13 cellular contexts compared by ENCODE assay signal in the genomic region with DNA sequence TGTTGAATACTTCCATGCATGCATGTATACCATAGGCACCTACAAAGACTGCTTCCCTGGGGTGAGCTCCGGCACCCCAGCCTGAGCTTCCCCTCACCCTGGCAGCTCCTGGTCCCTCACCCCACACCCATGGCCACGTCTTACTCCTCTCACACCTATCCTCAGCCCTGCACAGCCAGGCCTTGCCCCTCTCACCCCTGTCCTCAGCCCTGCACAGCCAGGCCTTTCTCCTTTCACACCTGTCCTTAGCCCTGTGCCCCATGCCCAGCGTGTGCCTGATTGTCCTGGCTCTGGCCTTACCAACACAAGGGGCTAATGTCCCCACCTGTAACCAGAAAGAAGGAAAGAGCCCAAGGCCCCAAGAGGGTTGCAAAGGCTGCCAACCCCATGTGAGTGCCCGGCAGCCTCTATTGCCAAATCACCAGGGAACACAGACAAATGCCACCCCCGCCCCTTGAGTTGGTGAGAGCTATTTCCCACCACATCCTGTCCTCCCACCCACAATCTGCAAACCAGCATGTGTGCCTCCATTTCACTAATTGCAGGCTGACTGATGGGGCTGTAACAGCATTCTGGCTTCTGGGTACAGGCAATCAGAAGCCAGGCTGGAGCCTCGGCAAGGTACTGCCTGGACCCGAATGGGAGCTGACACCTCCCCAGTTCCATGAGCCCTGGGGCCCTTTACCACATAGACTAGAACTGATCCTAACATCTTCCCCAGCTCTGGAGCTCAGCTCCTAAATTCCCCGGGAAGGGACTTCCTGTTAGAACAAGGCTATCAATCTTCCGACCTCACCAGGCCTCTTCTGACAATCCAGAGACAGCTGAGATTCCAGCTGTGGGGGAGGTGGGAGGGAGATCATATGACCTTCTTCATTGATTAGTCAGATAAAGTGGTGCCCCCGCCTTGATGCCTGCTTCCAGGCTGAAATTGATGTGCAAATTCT.
DNase-seq lines count a peak whose midpoint lies in the region; ATAC-seq and TF ChIP-seq lines count a peak whose summit lies in the region.
"Had no signal": no experiment of that assay in that cellular context is flagged by ENCODE, and none has a peak within 500 bp of the region (broad histone marks: within the 10 kb centered on the region; RNA-seq: fewer than 3 reads in every experiment).

No MANE protein-coding gene starts in this region.

- H3F3A ChIP-seq in neural progenitor cell (ENCODE audit: low read depth) = peaks cover 17% of the 10 kb centered on the region

- H3K27me3 Mint-ChIP-seq in activated naive CD8-positive, alpha-beta T cell treated with anti-CD3 and anti-CD28 coated beads, Interleukin-2, amount 50 U/mL, for 24 hours = peaks cover 2% of the 10 kb centered on the region
- H3K27me3 Mint-ChIP-seq in neural progenitor cell (ENCODE audit: insufficient read depth, low read depth) = peaks cover 10% of the 10 kb centered on the region
- H3K27me3 Mint-ChIP-seq: stimulated activated naive CD8-positive, alpha-beta T cell treated with anti-CD3 and anti-CD28 coated beads, Interleukin-15, Interleukin-2, amounts not matched to agents 100 ng/mL and 50 ng/mL, for 24 hours had no signal

- H3K9me3 ChIP-seq in BLaER1 treated with 17β-estradiol and CSF1 and Interleukin-3, amounts not matched to agents 10 nM and 100 nM (replicated peaks in 1 of 11) = peaks cover 0 to 6% (median 0%) of the 10 kb centered on the region in 11 experiments; a peak in 1 of 22 replicates
- no peaks in the 10 kb centered on the region for H3K9me3 ChIP-seq in neural progenitor cell (ENCODE audit: low read depth)
- no peaks in the 10 kb centered on the region for H3K9me3 ChIP-seq in vagina

- H3K79me2 ChIP-seq in neural progenitor cell (ENCODE audit: low read depth) = no peaks in the 10 kb centered on the region

- H4K20me1 ChIP-seq in BLaER1 treated with 17β-estradiol and CSF1 and Interleukin-3, amounts not matched to agents 10 nM and 100 nM = no peaks in the 10 kb centered on the region
- H4K20me1 ChIP-seq in neural progenitor cell (ENCODE audit: low read depth) = no peaks in the 10 kb centered on the region

- no peak for TF ChIP-seq POLR2A in vagina (IDR thresholded peaks at IDR 0.05)

- ATAC-seq in activated naive CD8-positive, alpha-beta T cell treated with anti-CD3 and anti-CD28 coated beads, Interleukin-2, amount 50 U/mL, for 24 hours = peak; percentile 39
- ATAC-seq in GM21576 (IDR thresholded peaks at IDR 0.05; ENCODE audit: unreplicated experiment) (no peak), Right ventricle myocardium superior (ENCODE audit: poor library complexity) (no peak)
- ATAC-seq: K562 had no signal

- TF ChIP-seq CTCF in neural progenitor cell (IDR thresholded peaks at IDR 0.05) (no peak), vagina (IDR thresholded peaks at IDR 0.05) (no peak)

- no peaks in the 10 kb centered on the region for H3K36me3 Mint-ChIP-seq in activated naive CD8-positive, alpha-beta T cell treated with anti-CD3 and anti-CD28 coated beads, Interleukin-2, amount 50 U/mL, for 24 hours (ENCODE audit: low read depth)
- H3K36me3 Mint-ChIP-seq in neural progenitor cell = no peaks in the 10 kb centered on the region
- H3K36me3 Mint-ChIP-seq: activated naive CD4-positive, alpha-beta T cell treated with anti-CD3 and anti-CD28 coated beads, Interleukin-2, amount 50 U/mL, for 72 hours had no signal

- DNase-seq in HCEC 1CT (peak; percentile 48), neural progenitor cell (ENCODE audit: low spot score) (no peak), vagina (ENCODE audit: extremely low spot score in 2 of 2) (no peak), NCI-H1092 (lab: John Stamatoyannopoulos, UW) (no peak), Right ventricle myocardium superior (no peak)
- DNase-seq in activated naive CD8-positive, alpha-beta T cell treated with anti-CD3 and anti-CD28 coated beads, Interleukin-2, amount 50 U/mL, for 24 hours = peak; percentile 34
- DNase-seq: kidney had no signal

- peak overlapping the region in 2 of 10 experiments; percentile 12 to 48; a peak in 6 of 20 replicates for H3K4me3 ChIP-seq in BLaER1 treated with 17β-estradiol and CSF1 and Interleukin-3, amounts not matched to agents 10 nM and 100 nM
- H3K4me3 ChIP-seq in neural progenitor cell (no peak overlapping the region), vagina (no peak overlapping the region)
- H3K4me3 ChIP-seq: K562 had no signal

- peak overlapping the region in 8 of 11 experiments; percentile 21 to 71 (median 63); a peak in 10 of 22 replicates for H3K9ac ChIP-seq in BLaER1 treated with 17β-estradiol and CSF1 and Interleukin-3, amounts not matched to agents 10 nM and 100 nM
- no peak overlapping the region for H3K9ac ChIP-seq in neural progenitor cell

- no peak overlapping the region for H3K27ac Mint-ChIP-seq in activated naive CD8-positive, alpha-beta T cell treated with anti-CD3 and anti-CD28 coated beads, Interleukin-2, amount 50 U/mL, for 24 hours
- H3K27ac Mint-ChIP-seq in neural progenitor cell = peak overlapping the region; percentile 47
- H3K27ac Mint-ChIP-seq: activated naive CD4-positive, alpha-beta T cell treated with anti-CD3 and anti-CD28 coated beads, Interleukin-2, amount 50 U/mL, for 72 hours; dendritic cell treated with granulocyte-macrophage colony-stimulating factor and Interleukin-4, amounts not matched to agents 40 ng/mL and 50 ng/mL, for 4 days; stimulated activated naive CD8-positive, alpha-beta T cell treated with anti-CD3 and anti-CD28 coated beads, Interleukin-15, Interleukin-2, amounts not matched to agents 100 ng/mL and 50 ng/mL, for 24 hours had no signal

- no peaks in the 10 kb centered on the region for H3K9me3 Mint-ChIP-seq in activated naive CD8-positive, alpha-beta T cell treated with anti-CD3 and anti-CD28 coated beads, Interleukin-2, amount 50 U/mL, for 24 hours
- no peaks in the 10 kb centered on the region for H3K9me3 Mint-ChIP-seq in neural progenitor cell
- H3K9me3 Mint-ChIP-seq: activated naive CD4-positive, alpha-beta T cell treated with anti-CD3 and anti-CD28 coated beads, Interleukin-2, amount 50 U/mL, for 72 hours; dendritic cell treated with granulocyte-macrophage colony-stimulating factor and Interleukin-4, amounts not matched to agents 40 ng/mL and 50 ng/mL, for 4 days; stimulated activated naive CD8-positive, alpha-beta T cell treated with anti-CD3 and anti-CD28 coated beads, Interleukin-15, Interleukin-2, amounts not matched to agents 100 ng/mL and 50 ng/mL, for 24 hours had no signal

- H3K4me3 Mint-ChIP-seq in activated naive CD8-positive, alpha-beta T cell treated with anti-CD3 and anti-CD28 coated beads, Interleukin-2, amount 50 U/mL, for 24 hours = no peak overlapping the region
- H3K4me3 Mint-ChIP-seq in neural progenitor cell = no peak overlapping the region
- H3K4me3 Mint-ChIP-seq: dendritic cell treated with granulocyte-macrophage colony-stimulating factor and Interleukin-4, amounts not matched to agents 40 ng/mL and 50 ng/mL, for 4 days; stimulated activated naive CD8-positive, alpha-beta T cell treated with anti-CD3 and anti-CD28 coated beads, Interleukin-15, Interleukin-2, amounts not matched to agents 100 ng/mL and 50 ng/mL, for 24 hours had no signal

- H3K4me1 Mint-ChIP-seq in activated naive CD8-positive, alpha-beta T cell treated with anti-CD3 and anti-CD28 coated beads, Interleukin-2, amount 50 U/mL, for 24 hours = peaks cover 10% of the 10 kb centered on the region
- peaks cover 22% of the 10 kb centered on the region for H3K4me1 Mint-ChIP-seq in neural progenitor cell

- peak overlapping the region; percentile 70 to 90 (median 84) for H3K4me2 ChIP-seq in BLaER1 treated with 17β-estradiol and CSF1 and Interleukin-3, amounts not matched to agents 10 nM and 100 nM
- H3K4me2 ChIP-seq in neural progenitor cell = no peak overlapping the region

- H2AFZ ChIP-seq in neural progenitor cell (replicated peaks) = peak overlapping the region; percentile 29

- H3K27ac ChIP-seq in BLaER1 treated with 17β-estradiol and CSF1 and Interleukin-3, amounts not matched to agents 10 nM and 100 nM = peak overlapping the region in 9 of 11 experiments; percentile 48 to 80 (median 77); a peak in 17 of 22 replicates
- H3K27ac ChIP-seq in neural progenitor cell (no peak overlapping the region), vagina (no peak overlapping the region)

- H3K27me3 ChIP-seq in BLaER1 treated with 17β-estradiol and CSF1 and Interleukin-3, amounts not matched to agents 10 nM and 100 nM = no peaks in the 10 kb centered on the region
- H3K27me3 ChIP-seq in neural progenitor cell = no peaks in the 10 kb centered on the region
- no peaks in the 10 kb centered on the region for H3K27me3 ChIP-seq in vagina

- peaks cover 16 to 25% (median 21%) of the 10 kb centered on the region in 10 experiments for H3K4me1 ChIP-seq in BLaER1 treated with 17β-estradiol and CSF1 and Interleukin-3, amounts not matched to agents 10 nM and 100 nM
- H3K4me1 ChIP-seq in neural progenitor cell (peaks cover 30% of the 10 kb centered on the region), vagina (no peaks in the 10 kb centered on the region)

- no peaks in the 10 kb centered on the region for H3K36me3 ChIP-seq in BLaER1 treated with 17β-estradiol and CSF1 and Interleukin-3, amounts not matched to agents 10 nM and 100 nM
- H3K36me3 ChIP-seq in neural progenitor cell (no peaks in the 10 kb centered on the region), vagina (no peaks in the 10 kb centered on the region)

- intact Hi-C loops in vagina (cut with DNase I) = loop anchor here (5.0 to 10.0 kb wide), 2 partner anchors 466 to 1428 kb away; partner anchors contain the start of gene GRIA1
- intact Hi-C loops in Right ventricle myocardium superior (cut with DNase I) = loop anchor here (5.0 kb wide), 1 partner anchor 1428 kb away; no protein-coding TSS in a partner anchor

Comparison
In these comparisons a context has a peak if more than half of its experiments do, and no peak if none do; other contexts are left out.
1. H3K27ac ChIP-seq: peak in BLaER1 treated with 17β-estradiol and CSF1 and Interleukin-3, amounts not matched to agents 10 nM and 100 nM (9 of 11); none in neural progenitor cell (single experiment) and vagina (single experiment).
2. DNase-seq: peak in HCEC 1CT (single experiment) and activated naive CD8-positive, alpha-beta T cell treated with anti-CD3 and anti-CD28 coated beads, Interleukin-2, amount 50 U/mL, for 24 hours (single experiment); none in neural progenitor cell (single experiment), vagina (0 of 2), NCI-H1092 (single experiment) and Right ventricle myocardium superior (single experiment).